In genomic region chr7:142796501-142797341, GRCh38 we compare ENCODE assay signal across 8 cellular contexts. TPM values are rescaled to one million over a fixed set of nuclear protein-coding genes. Genes with fewer than 3 reads are reported as not detected.
DNase-seq lines count a peak whose midpoint lies in the region; ATAC-seq and TF ChIP-seq lines count a peak whose summit lies in the region.

No MANE protein-coding gene starts in this region.

- ATAC-seq in Right ventricle myocardium superior (ENCODE audit: poor library complexity): peak; percentile 36
- no peak for ATAC-seq in Right ventricle myocardium inferior
- peak; percentile 49 for ATAC-seq in HG03442 (IDR thresholded peaks at IDR 0.05; ENCODE audit: unreplicated experiment)
- ATAC-seq in naive B cell (ENCODE audit: low read depth in 2 of 2): peak; percentile 46 to 60
- ATAC-seq in GM18858 (IDR thresholded peaks at IDR 0.05; ENCODE audit: unreplicated experiment): no peak

- intact Hi-C loops in Right ventricle myocardium superior (cut with DNase I) (no loop called here), Right ventricle myocardium inferior (cut with DNase I) (no loop called here)

- H3K36me3 Mint-ChIP-seq in naive B cell: peaks cover 19 to 35% of the 10 kb centered on the region in 2 donors

- peaks cover 0 to 3% (median 0%) of the 10 kb centered on the region in 7 donors for H3K9me3 Mint-ChIP-seq in naive B cell

- H3K4me3 Mint-ChIP-seq in naive B cell: peak overlapping the region; percentile 96 to 100 (median 98)

- peak overlapping the region; percentile 97 to 100 (median 98) for H3K27ac Mint-ChIP-seq in naive B cell

- H3K27me3 Mint-ChIP-seq in naive B cell: no peaks in the 10 kb centered on the region

- H3K4me1 Mint-ChIP-seq in naive B cell: peaks cover 75 to 86% (median 84%) of the 10 kb centered on the region in 3 donors

- DNase-seq in Right ventricle myocardium superior: no peak
- DNase-seq in Right ventricle myocardium inferior (ENCODE audit: missing footprints): no peak
- no peak for DNase-seq in cardiac fibroblast (ENCODE audit: low read depth in 2 of 2)
- DNase-seq in naive B cell: peak; percentile 36
- DNase-seq in RPMI8226: no peak
- no peak for DNase-seq in middle frontal gyrus (ENCODE audit: extremely low spot score, low spot score)

- peak overlapping the region; percentile 41 to 51 for H3K4me3 ChIP-seq in cardiac fibroblast (replicated peaks in 1 of 2; ENCODE audit: low read depth in 2 of 2, low read length in 2 of 2)

- TF ChIP-seq CTCF in cardiac fibroblast (IDR thresholded peaks at IDR 0.05; ENCODE audit: low read depth, low read length): no peak

RNA-seq across cellular contexts. Expression of gene PRSS2, which starts 26.0 kb away (rescaled TPM):
- not detected for total RNA-seq in Right ventricle myocardium superior
- total RNA-seq in Right ventricle myocardium inferior: not detected
- polyA plus RNA-seq in naive B cell (ENCODE audit: low read depth in 6 of 6): under 1 TPM in 1 of 6 donors, not detected in 5; 0.41 TPM

RNA-seq across cellular contexts. Expression of gene PRSS1, which starts 47.4 kb away (rescaled TPM):
- total RNA-seq in Right ventricle myocardium superior (not detected), Right ventricle myocardium inferior (not detected)
- under 1 TPM in 2 of 6 donors, not detected in 4; 0.41 to 0.55 TPM for polyA plus RNA-seq in naive B cell (ENCODE audit: low read depth in 6 of 6)

RNA-seq across cellular contexts. Expression of gene EPHB6, which starts 58.2 kb away (rescaled TPM):
- total RNA-seq in Right ventricle myocardium superior (2.6 TPM), Right ventricle myocardium inferior (3.3 TPM)
- 10 to 100 TPM in 5 of 6 donors, 1 to 10 TPM in 1; 10.0 to 32.4 (median 19.0) TPM for polyA plus RNA-seq in naive B cell (ENCODE audit: low read depth in 6 of 6)

Comparison
In these comparisons a context has a peak if more than half of its experiments do, and no peak if none do; other contexts are left out.
1. ATAC-seq: peak in Right ventricle myocardium superior (single experiment), HG03442 (single experiment) and naive B cell (2 of 2); none in Right ventricle myocardium inferior (single experiment) and GM18858 (single experiment).